Comparison of ENCODE assay signal across 26 cellular contexts in genomic region chr15:99092554-99093172, GRCh38. TPM values are rescaled to one million over a fixed set of nuclear protein-coding genes. Genes with fewer than 3 reads are reported as not detected.
DNase-seq lines count a peak whose midpoint lies in the region; ATAC-seq and TF ChIP-seq lines count a peak whose summit lies in the region.
"Had no signal": no experiment of that assay in that cellular context is flagged by ENCODE, and none has a peak within 500 bp of the region (broad histone marks: within the 10 kb centered on the region; RNA-seq: fewer than 3 reads in every experiment).

No MANE protein-coding gene starts in this region.

- CTCF ChIA-PET in SK-N-SH (lab: Yijun Ruan, JAX) (interaction anchor here (3.9 kb wide), 1 partner anchor 9 kb away, joined by 19 read pairs; no protein-coding TSS in a partner anchor), Calu3 (lab: Charles Lee) (no interaction called here)

- no peaks in the 10 kb centered on the region for H3K36me3 ChIP-seq in SK-N-SH (replicated peaks in 1 of 2; ENCODE audit: control insufficient read depth in 1 of 2, insufficient read depth in 2 of 2, low read length in 1 of 2)
- H3K36me3 ChIP-seq: Peyer's patch had no signal

- DNase-seq in SK-N-SH (no peak), GM10266 (ENCODE audit: extremely low spot score) (peak; percentile 1), retinal pigment epithelial cell (ENCODE audit: low read depth) (peak; percentile 72), Calu3 (no peak), right cardiac atrium (no peak)
- DNase-seq: Caco-2, DMS 273 treated with DMSO at 0.1 percent for 48 hours, DMS79, EL, GDM1, NCI-H1048, NCI-H1417, NCI-H1694, NCI-H2081, NCI-H2227 treated with DMSO at 0.1 percent for 48 hours, NCI-H526 treated with DMSO at 0.1 percent for 48 hours, OCI-M1, Peyer's patch had no signal

- H3K27me3 Mint-ChIP-seq in Calu3 (ENCODE audit: unreplicated experiment) = peaks cover 71% of the 10 kb centered on the region

- no peak for TF ChIP-seq EP300 in SK-N-SH (IDR thresholded peaks at IDR 0.05; ENCODE audit: borderline replicate concordance in 1 of 2, low read depth in 1 of 2, low read length in 1 of 2)

- H3K27ac ChIP-seq in SK-N-SH (ENCODE audit: low read depth in 2 of 2, low read length in 1 of 2) (no peak overlapping the region), right cardiac atrium (ENCODE audit: low read length) (no peak overlapping the region)
- H3K27ac ChIP-seq: 22Rv1, C4-2B, HL-60, Peyer's patch had no signal

- WGBS in SK-N-SH (ENCODE audit: low lambda C conversion rate) = 84% methylated on average over 13 of the region's 13 CpGs
- 91% methylated on average over 13 of the region's 13 CpGs for WGBS in right cardiac atrium

- H2AFZ ChIP-seq in SK-N-SH (ENCODE audit: low read depth) = no peak overlapping the region

- no peaks in the 10 kb centered on the region for H3F3A ChIP-seq in SK-N-SH (replicated peaks; ENCODE audit: insufficient read depth)

- H3K27me3 ChIP-seq in SK-N-SH (ENCODE audit: insufficient read depth) (no peaks in the 10 kb centered on the region), right cardiac atrium (ENCODE audit: control insufficient read depth, insufficient read depth) (no peaks in the 10 kb centered on the region)
- H3K27me3 ChIP-seq: Peyer's patch had no signal

- POLR2A ChIA-PET in SK-N-SH (lab: Yijun Ruan, JAX) = no interaction called here

- no peaks in the 10 kb centered on the region for H3K9me3 Mint-ChIP-seq in Calu3 (ENCODE audit: low read depth, unreplicated experiment)
- H3K9me3 Mint-ChIP-seq: CD8-positive, alpha-beta T cell had no signal

- no peaks in the 10 kb centered on the region for H3K9me2 ChIP-seq in SK-N-SH

- H4K20me1 ChIP-seq in SK-N-SH (ENCODE audit: insufficient read depth) = no peaks in the 10 kb centered on the region

- H3K4me3 ChIP-seq in SK-N-SH (ENCODE audit: low read depth in 2 of 2, low read length in 1 of 2) (no peak overlapping the region), retinal pigment epithelial cell (ENCODE audit: low read length) (no peak overlapping the region), right cardiac atrium (ENCODE audit: low read length) (no peak overlapping the region)
- H3K4me3 ChIP-seq: Peyer's patch had no signal

- TF ChIP-seq RAD21 in SK-N-SH (IDR thresholded peaks at IDR 0.05; ENCODE audit: low read length) = no peak

- H3K36me3 Mint-ChIP-seq in Calu3 (ENCODE audit: insufficient read depth, unreplicated experiment) = no peaks in the 10 kb centered on the region
- H3K36me3 Mint-ChIP-seq: CD8-positive, alpha-beta T cell had no signal

- H3K4me1 ChIP-seq in SK-N-SH (ENCODE audit: control insufficient read depth in 1 of 2, insufficient read depth in 2 of 2, low read depth in 1 of 2, low read length in 1 of 2) (no peaks in the 10 kb centered on the region), right cardiac atrium (ENCODE audit: control insufficient read depth, insufficient read depth, low read length) (no peaks in the 10 kb centered on the region)
- H3K4me1 ChIP-seq: Caco-2, Peyer's patch had no signal

- BruUV-seq in Calu3 (replicated peaks; lab: Mats Ljungman, UMichigan) = no TSS peak

- no peaks in the 10 kb centered on the region for H3K4me1 Mint-ChIP-seq in Calu3 (ENCODE audit: low read depth, unreplicated experiment)

- intact Hi-C loops in Calu3 (cut with micrococcal nuclease; ENCODE audit: unreplicated experiment) = no loop called here
- intact Hi-C loops in right cardiac atrium (cut with DNase I) = no loop called here

- no peak overlapping the region for H3K9ac ChIP-seq in SK-N-SH

- ATAC-seq in SK-N-SH treated with all-trans-retinoic acid at 6 μM for 48 hours (no peak), esophagus mucosa (peak; percentile 71), right cardiac atrium (no peak)
- ATAC-seq: CD8-positive, alpha-beta T cell; HCT116 had no signal

- no peak overlapping the region for H3K27ac Mint-ChIP-seq in Calu3 (ENCODE audit: unreplicated experiment)
- H3K27ac Mint-ChIP-seq: B cell; CD8-positive, alpha-beta T cell had no signal

- TF ChIP-seq CTCF in SK-N-SH (IDR thresholded peaks at IDR 0.05) (no peak), GM10266 (IDR thresholded peaks at IDR 0.05; ENCODE audit: control insufficient read depth, insufficient read depth, low read depth, missing control alignments) (no peak), retinal pigment epithelial cell (conservative IDR thresholded peaks at IDR 0.05; ENCODE audit: low read depth, low read length) (no peak), Calu3 (IDR thresholded peaks at IDR 0.05; ENCODE audit: unreplicated experiment) (no peak)

- no peak overlapping the region for H3K4me3 Mint-ChIP-seq in Calu3 (ENCODE audit: low read depth, unreplicated experiment)
- H3K4me3 Mint-ChIP-seq: B cell; CD8-positive, alpha-beta T cell had no signal

- no peaks in the 10 kb centered on the region for H3K79me2 ChIP-seq in SK-N-SH (ENCODE audit: insufficient read depth)

- H3K9me3 ChIP-seq in SK-N-SH (no peaks in the 10 kb centered on the region), right cardiac atrium (ENCODE audit: control insufficient read depth, low read length) (no peaks in the 10 kb centered on the region)
- H3K9me3 ChIP-seq: Caco-2, Peyer's patch had no signal

- no peak overlapping the region for H3K4me2 ChIP-seq in SK-N-SH

TF ChIP-seq in SK-N-SH treated with all-trans-retinoic acid at 6 μM for 48 hours, 23 proteins besides CTCF, POLR2A, EP300 and RAD21:
- TF ChIP-seq CSDC2 (CRISPR knock-in tag; IDR thresholded peaks at IDR 0.05) = no peak
- TF ChIP-seq CSRNP3 (CRISPR knock-in tag; IDR thresholded peaks at IDR 0.05) = no peak
- 0 out of 2 replicates have a peak, but pooled peaks have one; percentile 7 for TF ChIP-seq ISL1 (CRISPR knock-in tag; IDR thresholded peaks at IDR 0.05)
- TF ChIP-seq, protein P1, sequence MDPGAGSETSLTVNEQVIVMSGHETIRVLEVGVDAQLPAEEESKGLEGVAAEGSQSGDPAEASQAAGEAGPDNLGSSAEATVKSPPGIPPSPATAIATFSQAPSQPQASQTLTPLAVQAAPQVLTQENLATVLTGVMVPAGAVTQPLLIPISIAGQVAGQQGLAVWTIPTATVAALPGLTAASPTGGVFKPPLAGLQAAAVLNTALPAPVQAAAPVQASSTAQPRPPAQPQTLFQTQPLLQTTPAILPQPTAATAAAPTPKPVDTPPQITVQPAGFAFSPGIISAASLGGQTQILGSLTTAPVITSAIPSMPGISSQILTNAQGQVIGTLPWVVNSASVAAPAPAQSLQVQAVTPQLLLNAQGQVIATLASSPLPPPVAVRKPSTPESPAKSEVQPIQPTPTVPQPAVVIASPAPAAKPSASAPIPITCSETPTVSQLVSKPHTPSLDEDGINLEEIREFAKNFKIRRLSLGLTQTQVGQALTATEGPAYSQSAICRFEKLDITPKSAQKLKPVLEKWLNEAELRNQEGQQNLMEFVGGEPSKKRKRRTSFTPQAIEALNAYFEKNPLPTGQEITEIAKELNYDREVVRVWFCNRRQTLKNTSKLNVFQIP (CRISPR knock-in tag; IDR thresholded peaks at IDR 0.05; ENCODE audit: borderline replicate concordance, low read depth) = no peak

TF ChIP-seq in SK-N-SH, 30 proteins besides CTCF, POLR2A, EP300 and RAD21:
- TF ChIP-seq POLR2AphosphoS5 (IDR thresholded peaks at IDR 0.05; ENCODE audit: low read depth, low read length) (no peak), FOSL2 (IDR thresholded peaks at IDR 0.05; ENCODE audit: borderline replicate concordance, low read depth) (no peak), TEAD4 (IDR thresholded peaks at IDR 0.05; ENCODE audit: borderline replicate concordance, insufficient read depth) (no peak), TAF1 (IDR thresholded peaks at IDR 0.05; ENCODE audit: borderline replicate concordance, low read depth, low read length) (no peak), ELF1 (IDR thresholded peaks at IDR 0.05) (no peak), GATA2 (CRISPR knock-in tag; IDR thresholded peaks at IDR 0.05) (no peak), RFX5 (IDR thresholded peaks at IDR 0.05; ENCODE audit: low read length) (no peak), SMC3 (IDR thresholded peaks at IDR 0.05; ENCODE audit: low read depth, low read length) (no peak), MEF2A (IDR thresholded peaks at IDR 0.05; ENCODE audit: borderline replicate concordance, low read depth) (no peak), FOXM1 (IDR thresholded peaks at IDR 0.05; ENCODE audit: low read depth) (no peak), EZH2phosphoT487 (IDR thresholded peaks at IDR 0.05; ENCODE audit: borderline replicate concordance, low read depth) (no peak), RCOR1 (IDR thresholded peaks at IDR 0.05; ENCODE audit: low read length) (no peak), JUND (IDR thresholded peaks at IDR 0.05) (no peak), CHD2 (IDR thresholded peaks at IDR 0.05; ENCODE audit: low read length, partially characterized antibody) (no peak), RXRA (IDR thresholded peaks at IDR 0.05; ENCODE audit: borderline replicate concordance, low read depth) (no peak), NRF1 (IDR thresholded peaks at IDR 0.05; ENCODE audit: low read depth, low read length) (no peak), GABPA (IDR thresholded peaks at IDR 0.05; ENCODE audit: low read depth) (no peak)
- TF ChIP-seq, protein P2, sequence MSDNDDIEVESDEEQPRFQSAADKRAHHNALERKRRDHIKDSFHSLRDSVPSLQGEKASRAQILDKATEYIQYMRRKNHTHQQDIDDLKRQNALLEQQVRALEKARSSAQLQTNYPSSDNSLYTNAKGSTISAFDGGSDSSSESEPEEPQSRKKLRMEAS (IDR thresholded peaks at IDR 0.05; ENCODE audit: low read depth) = no peak
- TF ChIP-seq, protein P3, sequence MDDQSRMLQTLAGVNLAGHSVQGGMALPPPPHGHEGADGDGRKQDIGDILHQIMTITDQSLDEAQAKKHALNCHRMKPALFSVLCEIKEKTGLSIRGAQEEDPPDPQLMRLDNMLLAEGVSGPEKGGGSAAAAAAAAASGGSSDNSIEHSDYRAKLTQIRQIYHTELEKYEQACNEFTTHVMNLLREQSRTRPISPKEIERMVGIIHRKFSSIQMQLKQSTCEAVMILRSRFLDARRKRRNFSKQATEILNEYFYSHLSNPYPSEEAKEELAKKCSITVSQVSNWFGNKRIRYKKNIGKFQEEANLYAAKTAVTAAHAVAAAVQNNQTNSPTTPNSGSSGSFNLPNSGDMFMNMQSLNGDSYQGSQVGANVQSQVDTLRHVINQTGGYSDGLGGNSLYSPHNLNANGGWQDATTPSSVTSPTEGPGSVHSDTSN (IDR thresholded peaks at IDR 0.05) = no peak

RNA-seq across cellular contexts. Expression of gene SYNM, which starts 12.2 kb away (rescaled TPM):
- polyA plus RNA-seq in SK-N-SH (2012; rRNA removed) = 4.3 and 5.0 TPM in 2 replicates
- 3.8 and 4.1 TPM in 2 replicates for polyA plus RNA-seq in SK-N-SH (2012; cell fraction: cytosol; rRNA removed)
- 8.6 and 10.1 TPM in 2 replicates for polyA plus RNA-seq in SK-N-SH (2012; cell fraction: nucleus; rRNA removed)
- 6.0 TPM for total RNA-seq in esophagus mucosa
- total RNA-seq in Calu3 (2022) = 7.8 and 9.4 TPM in 2 replicates
- total RNA-seq in right cardiac atrium = 100 to 1,000 TPM; 184 to 463 (median 218) TPM
- polyA plus RNA-seq in right cardiac atrium = 127 TPM

Comparison
In these comparisons a context has a peak if more than half of its experiments do, and no peak if none do; other contexts are left out.
1. DNase-seq: peak in GM10266 (single experiment) and retinal pigment epithelial cell (single experiment); none in SK-N-SH (single experiment), Calu3 (single experiment) and right cardiac atrium (0 of 3).
2. RNA of gene SYNM, which starts 12.2 kb away (total RNA-seq): 184 to 463 TPM in right cardiac atrium; 7.8 to 9.4 TPM in Calu3 and 6.0 TPM in esophagus mucosa (single experiment); every median in the first group is over 10 times any median in the second.